Comparison of ENCODE assay signal across 8 cellular contexts in genomic region chr7:106112972-106113421, GRCh38. TPM values are rescaled to one million over a fixed set of nuclear protein-coding genes. Genes with fewer than 3 reads are reported as not detected.
DNase-seq lines count a peak whose midpoint lies in the region; ATAC-seq and TF ChIP-seq lines count a peak whose summit lies in the region.

No MANE protein-coding gene starts in this region.

- DNase-seq in GM06990 (ENCODE audit: extremely low read depth, insufficient read length) (no peak), Peyer's patch (no peak), esophagus muscularis mucosa (ENCODE audit: extremely low spot score) (no peak), sigmoid colon (no peak), 8988T (no peak), NCI-H146 (lab: John Stamatoyannopoulos, UW) (no peak), cortex of kidney (lab: John Stamatoyannopoulos, UW) (no peak)

- TF ChIP-seq POLR2A in Peyer's patch (IDR thresholded peaks at IDR 0.05) (no peak), esophagus muscularis mucosa (IDR thresholded peaks at IDR 0.05; ENCODE audit: low read depth) (no peak), sigmoid colon (IDR thresholded peaks at IDR 0.05) (no peak)

- H3K4me1 ChIP-seq in Peyer's patch: peaks cover 0 to 16% (median 0%) of the 10 kb centered on the region in 4 donors
- H3K4me1 ChIP-seq in esophagus muscularis mucosa: peaks cover 31 to 73% (median 71%) of the 10 kb centered on the region in 4 donors
- H3K4me1 ChIP-seq in sigmoid colon: peaks cover 0 to 68% (median 50%) of the 10 kb centered on the region in 4 donors

- no peak for TF ChIP-seq CTCF in GM06990 (IDR thresholded peaks at IDR 0.05; ENCODE audit: insufficient read depth, low read length, poor library complexity, severe bottlenecking)
- no peak for TF ChIP-seq CTCF in Peyer's patch (IDR thresholded peaks at IDR 0.05)
- TF ChIP-seq CTCF in esophagus muscularis mucosa (IDR thresholded peaks at IDR 0.05): no peak
- TF ChIP-seq CTCF in sigmoid colon (IDR thresholded peaks at IDR 0.05): no peak

- H3K27me3 ChIP-seq in GM06990 (replicated peaks; ENCODE audit: control insufficient read depth, insufficient read depth, low read length) (no peaks in the 10 kb centered on the region), Peyer's patch (no peaks in the 10 kb centered on the region), esophagus muscularis mucosa (no peaks in the 10 kb centered on the region), sigmoid colon (no peaks in the 10 kb centered on the region)

- WGBS in esophagus muscularis mucosa: 90% methylated on average over 17 of the region's 17 CpGs
- 91 to 93% methylated on average over 17 of the region's 17 CpGs for WGBS in sigmoid colon, 2 donors

- H3K36me3 ChIP-seq in GM06990 (ENCODE audit: control insufficient read depth, insufficient read depth, low read length): no peaks in the 10 kb centered on the region
- H3K36me3 ChIP-seq in Peyer's patch: no peaks in the 10 kb centered on the region
- H3K36me3 ChIP-seq in esophagus muscularis mucosa: no peaks in the 10 kb centered on the region
- no peaks in the 10 kb centered on the region for H3K36me3 ChIP-seq in sigmoid colon

- TF ChIP-seq EP300 in esophagus muscularis mucosa (IDR thresholded peaks at IDR 0.05) (no peak), sigmoid colon (IDR thresholded peaks at IDR 0.05) (no peak)

- no peak for ATAC-seq in HG02981 (IDR thresholded peaks at IDR 0.05; ENCODE audit: unreplicated experiment)

- intact Hi-C loops in esophagus muscularis mucosa (cut with DNase I) (loop anchor here (2.0 kb wide), 1 partner anchor 46 kb away; no protein-coding TSS in a partner anchor), sigmoid colon (cut with DNase I) (loop anchor here (2.0 kb wide), 1 partner anchor 44 kb away; no protein-coding TSS in a partner anchor)

- H3K9me3 ChIP-seq in Peyer's patch (no peaks in the 10 kb centered on the region), esophagus muscularis mucosa (no peaks in the 10 kb centered on the region), sigmoid colon (no peaks in the 10 kb centered on the region)

- H3K27ac ChIP-seq in Peyer's patch (peak overlapping the region; percentile 93 to 99 (median 98)), esophagus muscularis mucosa (replicated peaks in 1 of 4) (peak overlapping the region; percentile 98 to 99 (median 98)), sigmoid colon (peak overlapping the region; percentile 95 to 100 (median 96))

- H3K4me3 ChIP-seq in GM06990 (replicated peaks; ENCODE audit: low read depth, low read length) (peak overlapping the region; percentile 64), Peyer's patch (peak overlapping the region; percentile 70 to 91 (median 80)), esophagus muscularis mucosa (peak overlapping the region; percentile 76 to 85 (median 81)), sigmoid colon (peak overlapping the region in 3 of 4 donors; percentile 65 to 81 (median 81))

RNA-seq across cellular contexts. Expression of gene SYPL1, which starts 0.9 kb away (rescaled TPM):
- total RNA-seq in Peyer's patch (10 to 100 TPM; 45.2 to 77.6 (median 53.3) TPM), esophagus muscularis mucosa (100 to 1,000 TPM in 1 of 4 donors, 10 to 100 TPM in 3; 83.6 to 135 (median 90.8) TPM), sigmoid colon (100 to 1,000 TPM in 3 of 4 donors, 10 to 100 TPM in 1; 99.5 to 184 (median 144) TPM)
- polyA plus RNA-seq in sigmoid colon: 10 to 100 TPM; 21.0 to 84.0 (median 24.3) TPM
